Comparison of ENCODE assay signal across 15 cellular contexts in the genomic region with DNA sequence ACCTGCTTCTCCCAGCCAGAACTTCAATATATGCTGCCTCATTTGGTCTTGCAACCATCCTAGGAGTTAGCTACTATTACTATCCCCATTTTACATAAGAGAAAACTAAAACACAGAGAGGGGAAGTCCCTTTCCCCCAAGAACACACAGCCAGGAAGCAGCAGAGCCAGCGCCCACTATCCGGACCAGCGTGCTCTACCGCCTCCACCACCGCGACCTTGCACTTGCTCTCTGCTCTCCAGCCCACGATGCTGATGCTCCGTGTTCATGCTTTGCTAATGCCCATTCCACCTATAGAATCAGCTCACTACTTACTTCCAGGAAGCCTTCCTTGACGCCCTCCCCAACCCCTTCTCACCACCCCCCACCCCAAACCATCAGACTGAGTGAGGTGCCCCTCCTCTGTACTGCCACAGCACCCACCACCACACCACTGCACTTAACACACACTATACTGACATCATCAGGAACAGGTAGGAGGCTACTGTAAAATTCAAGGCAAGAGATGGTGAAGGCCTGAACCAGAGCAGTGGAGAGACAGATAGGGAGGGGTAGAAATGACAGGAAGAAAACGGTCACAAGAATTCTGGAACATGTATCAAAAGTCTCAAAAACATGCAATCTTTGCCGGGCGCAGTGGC. TPM values are rescaled to one million over a fixed set of nuclear protein-coding genes. Genes with fewer than 3 reads are reported as not detected.
DNase-seq lines count a peak whose midpoint lies in the region; ATAC-seq, FAIRE-seq and TF ChIP-seq lines count a peak whose summit lies in the region.
"Had no signal": no experiment of that assay in that cellular context is flagged by ENCODE, and none has a peak within 500 bp of the region (broad histone marks: within the 10 kb centered on the region; RNA-seq: fewer than 3 reads in every experiment).

No MANE protein-coding gene starts in this region.

- H3K27me3 Mint-ChIP-seq in CD8-positive, alpha-beta T cell (ENCODE audit: low read depth) = no peaks in the 10 kb centered on the region
- H3K27me3 Mint-ChIP-seq in activated naive CD4-positive, alpha-beta T cell treated with anti-CD3 and anti-CD28 coated beads, Interleukin-2, amount 10 ng/mL, durations not matched to agents 7 days and 5 days = no peaks in the 10 kb centered on the region

- intact Hi-C loops in CD8-positive, alpha-beta T cell (cut with DNase I, micrococcal nuclease) = no loop called here
- intact Hi-C loops in testis (cut with DNase I; ENCODE audit: low total_unique reads) = no loop called here

- no peaks in the 10 kb centered on the region for H3K9me3 ChIP-seq in CD8-positive, alpha-beta T cell (ENCODE audit: low read length)
- no peaks in the 10 kb centered on the region for H3K9me3 ChIP-seq in testis

- no peaks in the 10 kb centered on the region for H3K9me3 Mint-ChIP-seq in CD8-positive, alpha-beta T cell
- H3K9me3 Mint-ChIP-seq in activated naive CD4-positive, alpha-beta T cell treated with anti-CD3 and anti-CD28 coated beads, Interleukin-2, amount 10 ng/mL, durations not matched to agents 7 days and 5 days = no peaks in the 10 kb centered on the region

- no peak for FAIRE-seq in urothelium cell line (lab: Jason Lieb, UNC)

- H3K27me3 ChIP-seq in CD8-positive, alpha-beta T cell (ENCODE audit: insufficient read depth, low read length) = no peaks in the 10 kb centered on the region
- H3K27me3 ChIP-seq in testis = no peaks in the 10 kb centered on the region

- no peak for TF ChIP-seq POLR2A in testis (IDR thresholded peaks at IDR 0.05)

- 92% methylated on average over 12 of the region's 12 CpGs for WGBS in testis, 2 donors

- peak overlapping the region; percentile 29 for H3K4me3 Mint-ChIP-seq in CD8-positive, alpha-beta T cell
- no peak overlapping the region for H3K4me3 Mint-ChIP-seq in activated naive CD4-positive, alpha-beta T cell treated with anti-CD3 and anti-CD28 coated beads, Interleukin-2, amount 10 ng/mL, durations not matched to agents 7 days and 5 days

- no peak overlapping the region for H3K4me3 ChIP-seq in CD8-positive, alpha-beta T cell (ENCODE audit: low read depth, low read length)
- H3K4me3 ChIP-seq in testis = no peak overlapping the region

- peak; percentile 65 for ATAC-seq in CD8-positive, alpha-beta T cell
- ATAC-seq in HG02884 (IDR thresholded peaks at IDR 0.05; ENCODE audit: unreplicated experiment) = peak; percentile 45
- ATAC-seq in GM19463 (IDR thresholded peaks at IDR 0.05; ENCODE audit: unreplicated experiment) = no peak

- CTCF ChIA-PET in CD8-positive, alpha-beta T cell (lab: Charles Lee) = interaction anchor here (3.6 kb wide), 1 partner anchor 13 kb away, joined by 28 read pairs; no protein-coding TSS in a partner anchor
- CTCF ChIA-PET in activated naive CD4-positive, alpha-beta T cell treated with anti-CD3 and anti-CD28 coated beads, Interleukin-2, amount 10 ng/mL, durations not matched to agents 7 days and 5 days (lab: Charles Lee) = interaction anchor here (5.6 kb wide), 1 partner anchor 12 kb away, joined by 40 read pairs; no protein-coding TSS in a partner anchor

- no peaks in the 10 kb centered on the region for H3K36me3 Mint-ChIP-seq in CD8-positive, alpha-beta T cell
- H3K36me3 Mint-ChIP-seq in activated naive CD4-positive, alpha-beta T cell treated with anti-CD3 and anti-CD28 coated beads, Interleukin-2, amount 10 ng/mL, durations not matched to agents 7 days and 5 days = no peaks in the 10 kb centered on the region

- peaks cover 13% of the 10 kb centered on the region for H3K4me1 ChIP-seq in CD8-positive, alpha-beta T cell (ENCODE audit: insufficient read depth, low read length)
- H3K4me1 ChIP-seq in testis = peaks cover 4% of the 10 kb centered on the region
- H3K4me1 ChIP-seq: parathyroid adenoma had no signal

- no peaks in the 10 kb centered on the region for H3K36me3 ChIP-seq in CD8-positive, alpha-beta T cell (ENCODE audit: insufficient read depth, low read length)
- H3K36me3 ChIP-seq in testis (ENCODE audit: low read depth, missing control alignments) = no peaks in the 10 kb centered on the region

- no peak for DNase-seq in CD8-positive, alpha-beta T cell
- no peak for DNase-seq in activated naive CD4-positive, alpha-beta T cell treated with anti-CD3 and anti-CD28 coated beads, Interleukin-2, amount 10 ng/mL, durations not matched to agents 7 days and 5 days
- DNase-seq in stimulated activated CD4-positive, alpha-beta T cell treated with anti-CD3 and anti-CD28 coated beads, Interleukin-2, amount 100 ng/mL, for 24 hours = peak; percentile 44 to 55
- no peak for DNase-seq in testis
- DNase-seq in urothelium cell line (ENCODE audit: low spot score) = no peak
- DNase-seq in SW480 (ENCODE audit: low spot score) = no peak
- DNase-seq: cerebellar nuclear complex, GF-D8, HCEC 1CT, mesenchymal stem cell, NCI-H2081 treated with DMSO at 0.1 percent for 48 hours had no signal

- H3K27ac Mint-ChIP-seq in CD8-positive, alpha-beta T cell = peak overlapping the region; percentile 49
- H3K27ac Mint-ChIP-seq in activated naive CD4-positive, alpha-beta T cell treated with anti-CD3 and anti-CD28 coated beads, Interleukin-2, amount 10 ng/mL, durations not matched to agents 7 days and 5 days = peak overlapping the region; percentile 6

- TF ChIP-seq CTCF in CD8-positive, alpha-beta T cell (IDR thresholded peaks at IDR 0.05) = no peak
- no peak for TF ChIP-seq CTCF in testis (IDR thresholded peaks at IDR 0.05)

- POLR2A ChIA-PET in CD8-positive, alpha-beta T cell (lab: Charles Lee) = interaction anchor here (1.1 to 1.8 kb wide), 2 partner anchors 12 to 32 kb away, joined by 3 to 8 read pairs; no protein-coding TSS in a partner anchor

- H3K27ac ChIP-seq in CD8-positive, alpha-beta T cell (ENCODE audit: low read depth, low read length) = no peak overlapping the region
- H3K27ac ChIP-seq in testis = no peak overlapping the region
- H3K27ac ChIP-seq: KMS-11, parathyroid adenoma had no signal

- peaks cover 13% of the 10 kb centered on the region for H3K4me1 Mint-ChIP-seq in CD8-positive, alpha-beta T cell (ENCODE audit: low read depth)
- peaks cover 8% of the 10 kb centered on the region for H3K4me1 Mint-ChIP-seq in activated naive CD4-positive, alpha-beta T cell treated with anti-CD3 and anti-CD28 coated beads, Interleukin-2, amount 10 ng/mL, durations not matched to agents 7 days and 5 days

RNA-seq across cellular contexts. Expression of a gene that starts 9.4 kb away (rescaled TPM):
- 1 to 10 TPM in 1 of 2 experiments, not detected in 1; 1.2 TPM for total RNA-seq in CD8-positive, alpha-beta T cell
- total RNA-seq in testis = 10 to 100 TPM; 15.6 to 18.9 TPM
- 40.2 TPM for polyA plus RNA-seq in testis (ENCODE audit: insufficient read depth, low read depth, low replicate concordance)

RNA-seq across cellular contexts. Expression of a gene that starts 9.7 kb away (rescaled TPM):
- total RNA-seq in CD8-positive, alpha-beta T cell = 100 to 1,000 TPM; 117 to 128 TPM
- total RNA-seq in testis = 10 to 100 TPM; 17.4 to 29.7 TPM
- polyA plus RNA-seq in testis (ENCODE audit: insufficient read depth, low read depth, low replicate concordance) = 42.9 TPM

Comparison
In these comparisons a context has a peak if more than half of its experiments do, and no peak if none do; other contexts are left out.
1. DNase-seq: peak in stimulated activated CD4-positive, alpha-beta T cell treated with anti-CD3 and anti-CD28 coated beads, Interleukin-2, amount 100 ng/mL, for 24 hours (2 of 2); none in CD8-positive, alpha-beta T cell (0 of 7), activated naive CD4-positive, alpha-beta T cell treated with anti-CD3 and anti-CD28 coated beads, Interleukin-2, amount 10 ng/mL, durations not matched to agents 7 days and 5 days (single experiment), testis (single experiment), urothelium cell line (single experiment) and SW480 (single experiment).
2. RNA of a gene that starts 9.4 kb away (total RNA-seq): 15.6 to 18.9 TPM in testis; 1.2 TPM in CD8-positive, alpha-beta T cell; every median in the first group is over 4 times any median in the second.